Comparison of ENCODE assay signal across 26 cellular contexts in genomic region chr7:50491943-50492342, GRCh38.
"Had no signal": no experiment of that assay in that cellular context is flagged by ENCODE, and none has a peak within 500 bp of the region (broad histone marks: within the 10 kb centered on the region; RNA-seq: fewer than 3 reads in every experiment).

No MANE protein-coding gene starts in this region.

- H3K27ac ChIP-seq: adrenal gland, body of pancreas, epithelial cell of prostate, heart left ventricle had no signal

- H3K9me3 Mint-ChIP-seq: activated CD4-positive, alpha-beta memory T cell treated with anti-CD3 and anti-CD28 coated beads for 36 hours; activated naive CD4-positive, alpha-beta T cell treated with anti-CD3 and anti-CD28 coated beads, Interleukin-2, amount 50 U/mL, for 24 hours; activated naive CD8-positive, alpha-beta T cell treated with anti-CD3 and anti-CD28 coated beads for 36 hours; activated naive CD8-positive, alpha-beta T cell treated with anti-CD3 and anti-CD28 coated beads, Interleukin-2, amount 50 U/mL, for 24 hours; activated T-cell treated with anti-CD3 and anti-CD28 coated beads, Interleukin-2, amount 50 U/mL, for 4 hours; activated T-helper 17 cell treated with anti-CD3 and anti-CD28 coated beads, Interleukin-2, amount 50 U/mL, for 72 hours; effector memory CD8-positive, alpha-beta T cell had no signal

- ATAC-seq: activated naive CD8-positive, alpha-beta T cell treated with anti-CD3 and anti-CD28 coated beads, Interleukin-2, amount 50 U/mL, for 24 hours; activated T-cell treated with anti-CD3 and anti-CD28 coated beads, Interleukin-2, amount 50 U/mL, for 4 hours; activated T-helper 17 cell treated with anti-CD3 and anti-CD28 coated beads, Interleukin-2, amount 50 U/mL, for 72 hours; body of pancreas; effector memory CD8-positive, alpha-beta T cell; heart left ventricle; WTC11 had no signal

- H3K4me3 Mint-ChIP-seq: activated CD4-positive, alpha-beta memory T cell treated with anti-CD3 and anti-CD28 coated beads for 36 hours; activated naive CD4-positive, alpha-beta T cell treated with anti-CD3 and anti-CD28 coated beads, Interleukin-2, amount 50 U/mL, for 24 hours; activated naive CD8-positive, alpha-beta T cell treated with anti-CD3 and anti-CD28 coated beads for 36 hours; activated naive CD8-positive, alpha-beta T cell treated with anti-CD3 and anti-CD28 coated beads, Interleukin-2, amount 50 U/mL, for 24 hours; activated T-cell treated with anti-CD3 and anti-CD28 coated beads, Interleukin-2, amount 50 U/mL, for 4 hours; activated T-helper 17 cell treated with anti-CD3 and anti-CD28 coated beads, Interleukin-2, amount 50 U/mL, for 72 hours; effector memory CD8-positive, alpha-beta T cell; WTC11 had no signal

- H3K4me3 ChIP-seq: adrenal gland, body of pancreas, heart left ventricle had no signal

- H3K36me3 ChIP-seq: adrenal gland, heart left ventricle had no signal

- H3K27ac Mint-ChIP-seq: activated CD4-positive, alpha-beta memory T cell treated with anti-CD3 and anti-CD28 coated beads for 36 hours; activated naive CD4-positive, alpha-beta T cell treated with anti-CD3 and anti-CD28 coated beads, Interleukin-2, amount 50 U/mL, for 24 hours; activated naive CD8-positive, alpha-beta T cell treated with anti-CD3 and anti-CD28 coated beads for 36 hours; activated naive CD8-positive, alpha-beta T cell treated with anti-CD3 and anti-CD28 coated beads, Interleukin-2, amount 50 U/mL, for 24 hours; activated T-helper 17 cell treated with anti-CD3 and anti-CD28 coated beads, Interleukin-2, amount 50 U/mL, for 72 hours; effector memory CD8-positive, alpha-beta T cell; WTC11 had no signal

- H3K4me1 Mint-ChIP-seq: activated naive CD4-positive, alpha-beta T cell treated with anti-CD3 and anti-CD28 coated beads, Interleukin-2, amount 50 U/mL, for 24 hours; activated T-helper 17 cell treated with anti-CD3 and anti-CD28 coated beads, Interleukin-2, amount 50 U/mL, for 72 hours had no signal

- DNase-seq: activated CD4-positive, alpha-beta memory T cell treated with anti-CD3 and anti-CD28 coated beads for 36 hours; activated CD4-positive, alpha-beta T cell treated with anti-CD3 and anti-CD28 coated beads for 1 hour; activated CD4-positive, alpha-beta T cell treated with anti-CD3 and anti-CD28 coated beads for 4 hours; activated CD8-positive, alpha-beta memory T cell treated with anti-CD3 and anti-CD28 coated beads for 24 hours; activated effector memory CD4-positive, alpha-beta T cell treated with Interleukin-2 at 50 U/mL for 16 hours; activated gamma-delta T cell treated with Interleukin-2 at 50 U/mL for 16 hours; activated naive CD4-positive, alpha-beta T cell treated with Interleukin-2 at 50 U/mL for 16 hours; activated naive CD8-positive, alpha-beta T cell treated with anti-CD3 and anti-CD28 coated beads for 36 hours; activated naive CD8-positive, alpha-beta T cell treated with anti-CD3 and anti-CD28 coated beads, Interleukin-2, amount 50 U/mL, for 24 hours; activated T-cell treated with anti-CD3 and anti-CD28 coated beads, Interleukin-2, amount 50 U/mL, for 4 hours; adrenal gland; amygdala; body of pancreas; caudate nucleus; cortex of kidney; dermis blood vessel endothelial cell; effector CD4-positive, alpha-beta T cell; effector memory CD8-positive, alpha-beta T cell; foreskin fibroblast; glutamatergic neuron; heart left ventricle; T-helper 2 cell had no signal

- H3K27me3 ChIP-seq: adrenal gland, body of pancreas had no signal

- H3K9me3 ChIP-seq: adrenal gland, body of pancreas had no signal

- H3K36me3 Mint-ChIP-seq: activated CD4-positive, alpha-beta memory T cell treated with anti-CD3 and anti-CD28 coated beads for 36 hours; activated naive CD4-positive, alpha-beta T cell treated with anti-CD3 and anti-CD28 coated beads, Interleukin-2, amount 50 U/mL, for 24 hours; activated naive CD8-positive, alpha-beta T cell treated with anti-CD3 and anti-CD28 coated beads for 36 hours had no signal
